Comparison of ENCODE assay signal across 15 cellular contexts in genomic region chr1:117616356-117616755, GRCh38. TPM values are rescaled to one million over a fixed set of nuclear protein-coding genes. Genes with fewer than 3 reads are reported as not detected.
DNase-seq lines count a peak whose midpoint lies in the region; ATAC-seq and TF ChIP-seq lines count a peak whose summit lies in the region.
"Had no signal": no experiment of that assay in that cellular context is flagged by ENCODE, and none has a peak within 500 bp of the region (broad histone marks: within the 10 kb centered on the region; RNA-seq: fewer than 3 reads in every experiment).

No MANE protein-coding gene starts in this region.

- no peak for TF ChIP-seq POLR2A in transverse colon (IDR thresholded peaks at IDR 0.05)

- TF ChIP-seq EP300 in transverse colon (IDR thresholded peaks at IDR 0.05; ENCODE audit: low read depth), result no peak

- in situ Hi-C loops in transverse colon (cut with MboI; ENCODE audit: low pct_ligation_motif_present in 1 of 4, low pct_unique_long_range_greater_than_20kb in 1 of 4, low sequenced_read_pairs in 3 of 4), result no loop called here

- ATAC-seq in Right ventricle myocardium superior (ENCODE audit: poor library complexity) (no peak), left ventricle myocardium superior (no peak)
- ATAC-seq: PC-3 had no signal

- no peaks in the 10 kb centered on the region for H3K27me3 ChIP-seq in transverse colon

- 20 to 54% methylated on average over 2 to 3 of the region's 3 CpGs for WGBS in transverse colon (ENCODE audit: low coverage in 1 of 2), 2 donors

- intact Hi-C loops in Right ventricle myocardium superior (cut with DNase I) (no loop called here), left ventricle myocardium superior (cut with micrococcal nuclease) (no loop called here), transverse colon (cut with DNase I; ENCODE audit: low total_unique reads) (no loop called here)

- H3K27me3 Mint-ChIP-seq in immature natural killer cell (ENCODE audit: low read depth in 3 of 3), result peaks cover 13 to 41% (median 15%) of the 10 kb centered on the region in 3 donors
- H3K27me3 Mint-ChIP-seq: activated CD4-positive, alpha-beta memory T cell treated with anti-CD3 and anti-CD28 coated beads, Interleukin-2, amount 10 ng/mL, durations not matched to agents 7 days and 5 days had no signal

- DNase-seq in Right ventricle myocardium superior (peak; percentile 49), left ventricle myocardium superior (no peak), NCI-H345 (lab: John Stamatoyannopoulos, UW) (peak; percentile 64), immature natural killer cell (no peak), transverse colon (peak; percentile 52), GM03348 (ENCODE audit: low spot score) (no peak), AG08396 (ENCODE audit: low spot score) (no peak)
- no peak for DNase-seq in stimulated activated CD4-positive, alpha-beta T cell treated with anti-CD3 and anti-CD28 coated beads, Interleukin-1b, Interleukin-23, amount 100 ng/mL, for 48 hours
- DNase-seq: activated CD4-positive, alpha-beta memory T cell treated with anti-CD3 and anti-CD28 coated beads, Interleukin-2, amount 10 ng/mL, durations not matched to agents 7 days and 5 days; H7; head of caudate nucleus; mesenchymal stem cell; PC-3 had no signal

- H3K27ac ChIP-seq in transverse colon, result peak overlapping the region in 2 of 4 donors; percentile 9 to 65

- H3K9me3 Mint-ChIP-seq in immature natural killer cell, result no peaks in the 10 kb centered on the region
- H3K9me3 Mint-ChIP-seq: activated CD4-positive, alpha-beta memory T cell treated with anti-CD3 and anti-CD28 coated beads, Interleukin-2, amount 10 ng/mL, durations not matched to agents 7 days and 5 days; activated T-helper 1 cell treated with anti-CD3 and anti-CD28 coated beads, Interleukin-12 subunit alpha, Interleukin-12 subunit beta, Interleukin-2, Interleukin-4 antibody, amounts not matched to agents 30 ng/mL and 10 ng/mL and 1 ng/mL, durations not matched to agents 14 hours and 24 hours and 36 hours had no signal

- H3K9me3 ChIP-seq in transverse colon, result no peaks in the 10 kb centered on the region

- H3K27ac Mint-ChIP-seq in immature natural killer cell, result peak overlapping the region in 4 of 6 donors; percentile 73 to 91 (median 86)
- H3K27ac Mint-ChIP-seq: activated CD4-positive, alpha-beta memory T cell treated with anti-CD3 and anti-CD28 coated beads, Interleukin-2, amount 10 ng/mL, durations not matched to agents 7 days and 5 days; activated T-helper 1 cell treated with anti-CD3 and anti-CD28 coated beads, Interleukin-12 subunit alpha, Interleukin-12 subunit beta, Interleukin-2, Interleukin-4 antibody, amounts not matched to agents 30 ng/mL and 10 ng/mL and 1 ng/mL, durations not matched to agents 14 hours and 24 hours and 36 hours had no signal

- peaks cover 0 to 53% (median 39%) of the 10 kb centered on the region in 4 donors for H3K4me1 ChIP-seq in transverse colon

- peaks cover 0 to 13% (median 11%) of the 10 kb centered on the region in 3 donors for H3K36me3 Mint-ChIP-seq in immature natural killer cell

- H3K4me3 ChIP-seq in transverse colon, result no peak overlapping the region

- no peaks in the 10 kb centered on the region for H3K36me3 ChIP-seq in transverse colon

- TF ChIP-seq CTCF in transverse colon (IDR thresholded peaks at IDR 0.05), result no peak

- H3K4me3 Mint-ChIP-seq in immature natural killer cell, result peak overlapping the region in 2 of 5 donors; percentile 8 to 14
- H3K4me3 Mint-ChIP-seq: activated CD4-positive, alpha-beta memory T cell treated with anti-CD3 and anti-CD28 coated beads, Interleukin-2, amount 10 ng/mL, durations not matched to agents 7 days and 5 days; activated T-helper 1 cell treated with anti-CD3 and anti-CD28 coated beads, Interleukin-12 subunit alpha, Interleukin-12 subunit beta, Interleukin-2, Interleukin-4 antibody, amounts not matched to agents 30 ng/mL and 10 ng/mL and 1 ng/mL, durations not matched to agents 14 hours and 24 hours and 36 hours had no signal

- H3K4me1 Mint-ChIP-seq in immature natural killer cell, result peaks cover 60 to 71% of the 10 kb centered on the region in 2 donors

RNA-seq across cellular contexts. Expression of gene TENT5C, which starts 10.5 kb away (rescaled TPM):
- total RNA-seq in Right ventricle myocardium superior (18.7 TPM), left ventricle myocardium superior (16.7 TPM), transverse colon (10 to 100 TPM in 3 of 4 donors, 1 to 10 TPM in 1; 3.4 to 30.8 (median 18.1) TPM)
- polyA plus RNA-seq in immature natural killer cell, result 10 to 100 TPM in 2 of 3 donors, 1 to 10 TPM in 1; 7.4 to 25.7 (median 25.3) TPM
- total RNA-seq: MCF 10A had no signal

Comparison
In these comparisons a context has a peak if more than half of its experiments do, and no peak if none do; other contexts are left out.
1. DNase-seq: peak in Right ventricle myocardium superior (single experiment), NCI-H345 (single experiment) and transverse colon (single experiment); none in left ventricle myocardium superior (single experiment), immature natural killer cell (0 of 3), stimulated activated CD4-positive, alpha-beta T cell treated with anti-CD3 and anti-CD28 coated beads, Interleukin-1b, Interleukin-23, amount 100 ng/mL, for 48 hours (single experiment), GM03348 (single experiment) and AG08396 (single experiment).